In the genomic region with DNA sequence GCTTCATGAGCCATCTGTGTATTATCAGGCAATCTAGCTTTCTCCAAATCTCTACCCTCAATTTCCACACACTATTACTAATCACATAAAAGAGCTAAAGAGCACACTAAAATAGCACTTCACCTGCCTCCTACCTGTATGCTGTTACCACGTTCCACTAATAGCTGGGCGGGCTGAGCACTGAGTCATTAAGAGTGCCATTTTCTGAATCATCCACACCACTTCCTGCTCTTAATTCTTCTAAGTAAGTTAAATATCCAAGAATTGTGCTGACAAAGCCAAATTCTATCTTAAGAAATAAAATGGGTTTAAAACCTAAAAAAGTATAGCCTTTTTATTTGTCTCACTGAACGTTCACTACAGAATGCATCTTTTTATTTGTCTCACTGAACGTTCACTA, we compare ENCODE assay signal across 9 cellular contexts. TPM values are rescaled to one million over a fixed set of nuclear protein-coding genes. Genes with fewer than 3 reads are reported as not detected.
DNase-seq lines count a peak whose midpoint lies in the region; ATAC-seq and TF ChIP-seq lines count a peak whose summit lies in the region.
"Had no signal": no experiment of that assay in that cellular context is flagged by ENCODE, and none has a peak within 500 bp of the region (broad histone marks: within the 10 kb centered on the region; RNA-seq: fewer than 3 reads in every experiment).

No MANE protein-coding gene starts in this region.

- H3K36me3 Mint-ChIP-seq in activated CD8-positive, alpha-beta memory T cell treated with anti-CD3 and anti-CD28 coated beads, Interleukin-2, amount 10 ng/mL, durations not matched to agents 7 days and 5 days = peaks cover 51% of the 10 kb centered on the region
- peaks cover 48% of the 10 kb centered on the region for H3K36me3 Mint-ChIP-seq in osteocyte (ENCODE audit: unreplicated experiment)

- CTCF ChIA-PET in activated CD8-positive, alpha-beta memory T cell treated with anti-CD3 and anti-CD28 coated beads, Interleukin-2, amount 10 ng/mL, durations not matched to agents 7 days and 5 days (lab: Charles Lee) = interaction anchor here (0.8 to 3.1 kb wide), 6 partner anchors 9 to 525 kb away, joined by 3 to 8 read pairs (median 4); partner anchors contain the start of gene ODC1

- H3K4me3 Mint-ChIP-seq in activated CD8-positive, alpha-beta memory T cell treated with anti-CD3 and anti-CD28 coated beads, Interleukin-2, amount 10 ng/mL, durations not matched to agents 7 days and 5 days = no peak overlapping the region
- no peak overlapping the region for H3K4me3 Mint-ChIP-seq in osteocyte (ENCODE audit: unreplicated experiment)

- peaks cover 60% of the 10 kb centered on the region for H3K4me1 Mint-ChIP-seq in activated CD8-positive, alpha-beta memory T cell treated with anti-CD3 and anti-CD28 coated beads, Interleukin-2, amount 10 ng/mL, durations not matched to agents 7 days and 5 days
- peaks cover 16% of the 10 kb centered on the region for H3K4me1 Mint-ChIP-seq in osteocyte (ENCODE audit: unreplicated experiment)

- DNase-seq in DMS153 (lab: John Stamatoyannopoulos, UW) = peak; percentile 10
- no peak for DNase-seq in DMS153 treated with DMSO at 0.1 percent for 48 hours (lab: John Stamatoyannopoulos, UW; ENCODE audit: unreplicated experiment)
- peak; percentile 84 for DNase-seq in activated CD8-positive, alpha-beta memory T cell treated with anti-CD3 and anti-CD28 coated beads, Interleukin-2, amount 10 ng/mL, durations not matched to agents 7 days and 5 days
- DNase-seq in foreskin keratinocyte = peak; percentile 89 to 95
- peak; percentile 23 for DNase-seq in stimulated activated CD8-positive, alpha-beta memory T cell treated with anti-CD3 and anti-CD28 coated beads, Interleukin-7, amount 100 ng/mL, for 24 hours (ENCODE audit: low read depth)
- DNase-seq in osteocyte (ENCODE audit: extremely low spot score, unreplicated experiment) = no peak
- no peak for DNase-seq in cardiac septum (ENCODE audit: low spot score)

- H3K4me1 ChIP-seq in foreskin keratinocyte = peaks cover 25% of the 10 kb centered on the region

- peak; percentile 94 for ATAC-seq in activated CD8-positive, alpha-beta memory T cell treated with anti-CD3 and anti-CD28 coated beads, Interleukin-2, amount 10 ng/mL, durations not matched to agents 7 days and 5 days
- ATAC-seq in foreskin keratinocyte (peak; percentile 97), GM21447 (IDR thresholded peaks at IDR 0.05; ENCODE audit: unreplicated experiment) (no peak)

- no peak overlapping the region for H3K27ac ChIP-seq in foreskin keratinocyte
- H3K27ac ChIP-seq: 22Rv1 had no signal

- intact Hi-C loops in cardiac septum (cut with DNase I) = no loop called here

- H3K9me3 Mint-ChIP-seq in activated CD8-positive, alpha-beta memory T cell treated with anti-CD3 and anti-CD28 coated beads, Interleukin-2, amount 10 ng/mL, durations not matched to agents 7 days and 5 days (ENCODE audit: low read depth) = no peaks in the 10 kb centered on the region
- no peaks in the 10 kb centered on the region for H3K9me3 Mint-ChIP-seq in osteocyte (ENCODE audit: unreplicated experiment)

- H3K27ac Mint-ChIP-seq in activated CD8-positive, alpha-beta memory T cell treated with anti-CD3 and anti-CD28 coated beads, Interleukin-2, amount 10 ng/mL, durations not matched to agents 7 days and 5 days = peak overlapping the region; percentile 69
- no peak overlapping the region for H3K27ac Mint-ChIP-seq in osteocyte (ENCODE audit: unreplicated experiment)

- H3K27me3 ChIP-seq in foreskin keratinocyte = no peaks in the 10 kb centered on the region

- no peaks in the 10 kb centered on the region for H3K27me3 Mint-ChIP-seq in activated CD8-positive, alpha-beta memory T cell treated with anti-CD3 and anti-CD28 coated beads, Interleukin-2, amount 10 ng/mL, durations not matched to agents 7 days and 5 days
- no peaks in the 10 kb centered on the region for H3K27me3 Mint-ChIP-seq in osteocyte (ENCODE audit: unreplicated experiment)

- peak; percentile 34 for TF ChIP-seq CTCF in foreskin keratinocyte (conservative IDR thresholded peaks at IDR 0.05)
- no peak for TF ChIP-seq CTCF in osteocyte (IDR thresholded peaks at IDR 0.05)

RNA-seq across cellular contexts. Expression of gene NOL10, which starts 35.7 kb away (rescaled TPM):
- 10 to 100 TPM; 24.9 to 27.1 TPM for total RNA-seq in activated CD8-positive, alpha-beta memory T cell treated with anti-CD3 and anti-CD28 coated beads, Interleukin-2, amount 10 ng/mL, durations not matched to agents 7 days and 5 days
- total RNA-seq in foreskin keratinocyte (32.8 and 37.3 TPM in 2 replicates), osteocyte (25.3 and 26.1 TPM in 2 replicates), cardiac septum (18.5 TPM)
- 16.9 and 22.7 TPM in 2 replicates for polyA plus RNA-seq in foreskin keratinocyte

Comparison
In these comparisons a context has a peak if more than half of its experiments do, and no peak if none do; other contexts are left out.
1. DNase-seq: peak in DMS153 (single experiment), activated CD8-positive, alpha-beta memory T cell treated with anti-CD3 and anti-CD28 coated beads, Interleukin-2, amount 10 ng/mL, durations not matched to agents 7 days and 5 days (single experiment), foreskin keratinocyte (2 of 2) and stimulated activated CD8-positive, alpha-beta memory T cell treated with anti-CD3 and anti-CD28 coated beads, Interleukin-7, amount 100 ng/mL, for 24 hours (single experiment); none in DMS153 treated with DMSO at 0.1 percent for 48 hours (single experiment), osteocyte (single experiment) and cardiac septum (single experiment).